8 cellular contexts compared by ENCODE assay signal in the genomic region with DNA sequence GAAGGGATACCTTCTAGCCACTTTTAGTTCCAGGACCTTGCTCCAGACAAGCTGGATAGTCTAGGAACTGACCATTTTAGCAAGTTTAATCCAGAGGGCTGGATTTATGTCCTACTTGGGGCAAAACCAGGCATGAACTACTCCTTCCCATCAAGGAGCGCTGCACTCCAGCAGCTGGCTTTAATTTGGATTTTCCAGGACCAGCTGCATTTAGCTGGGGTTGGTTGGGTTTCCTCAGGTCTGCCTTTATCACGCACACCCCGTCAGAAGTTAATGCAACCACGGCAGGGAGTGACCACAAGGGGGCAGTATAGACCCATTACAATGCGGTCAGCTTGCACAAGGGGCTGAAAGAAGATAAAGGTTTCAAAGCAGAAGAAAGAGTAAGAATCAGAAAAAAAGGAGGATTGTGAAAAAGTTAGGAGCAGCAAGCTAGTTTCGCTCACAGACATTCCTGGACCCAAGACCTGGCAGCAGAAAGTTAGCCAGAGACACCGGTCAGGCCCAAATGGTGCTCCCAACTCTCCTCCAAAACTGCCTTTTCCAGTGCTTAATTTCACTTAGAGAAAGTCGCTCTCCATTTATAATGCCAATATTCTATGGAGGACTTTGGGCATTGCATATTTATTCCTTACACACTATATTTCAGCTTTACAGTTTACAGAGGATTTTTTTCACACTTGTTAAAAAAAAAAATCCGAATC. TPM values are rescaled to one million over a fixed set of nuclear protein-coding genes. Genes with fewer than 3 reads are reported as not detected.
DNase-seq lines count a peak whose midpoint lies in the region; ATAC-seq, FAIRE-seq and TF ChIP-seq lines count a peak whose summit lies in the region.

No MANE protein-coding gene starts in this region.

- H3K27ac ChIP-seq in H1 (ENCODE audit: low read depth, low read length), result no peak overlapping the region

- no peaks in the 10 kb centered on the region for H3K23me2 ChIP-seq in H1 (ENCODE audit: low read depth, low read length)

- no peaks in the 10 kb centered on the region for H3K36me3 Mint-ChIP-seq in activated CD8-positive, alpha-beta T cell treated with anti-CD3 and anti-CD28 coated beads, Interleukin-2, amount 10 ng/mL, durations not matched to agents 7 days and 5 days (ENCODE audit: low read depth)

- H3K4me1 Mint-ChIP-seq in activated CD8-positive, alpha-beta T cell treated with anti-CD3 and anti-CD28 coated beads, Interleukin-2, amount 10 ng/mL, durations not matched to agents 7 days and 5 days (ENCODE audit: low read depth), result peaks cover 15% of the 10 kb centered on the region

- H2BK12ac ChIP-seq in H1 (ENCODE audit: low read depth, low read length), result no peak overlapping the region; the same call in 1 of the 2 replicates

- H3K4me3 Mint-ChIP-seq in activated CD8-positive, alpha-beta T cell treated with anti-CD3 and anti-CD28 coated beads, Interleukin-2, amount 10 ng/mL, durations not matched to agents 7 days and 5 days, result no peak overlapping the region

- TF ChIP-seq CTCF in H1 (IDR thresholded peaks at IDR 0.05; ENCODE audit: control extremely low read depth in 1 of 3, insufficient read depth in 1 of 3, low read depth in 1 of 3, low read length in 3 of 3), result peak; percentile 88 to 96 (median 89)

- no peak for TF ChIP-seq EP300 in H1 (IDR thresholded peaks at IDR 0.05; ENCODE audit: borderline replicate concordance in 1 of 2, low read depth in 2 of 2, low read length in 2 of 2)

- FAIRE-seq in H1 (lab: Jason Lieb, UNC), result peak; percentile 74

- no peak overlapping the region for H3K9ac ChIP-seq in H1 (replicated peaks in 1 of 4; ENCODE audit: extremely low read depth in 1 of 4, low read depth in 3 of 4, low read length in 3 of 4)

- no peak for TF ChIP-seq POLR2A in H1 (IDR thresholded peaks at IDR 0.05; ENCODE audit: control extremely low read depth in 1 of 2, low read depth in 2 of 2, low read length in 2 of 2)

- H3K9me3 ChIP-seq in H1 (ENCODE audit: insufficient read depth in 2 of 2, low read depth in 1 of 2, low read length in 1 of 2), result no peaks in the 10 kb centered on the region

- no peak overlapping the region for H2BK120ac ChIP-seq in H1 (replicated peaks; ENCODE audit: low read depth, low read length)

- H3K18ac ChIP-seq in H1 (ENCODE audit: extremely low read depth, low read length), result no peak overlapping the region; the same call in 1 of the 2 replicates

- H3K36me3 ChIP-seq in H1 (ENCODE audit: control insufficient read depth in 2 of 4, insufficient read depth in 4 of 4, low read length in 3 of 4), result no peaks in the 10 kb centered on the region

- H3K79me1 ChIP-seq in H1 (ENCODE audit: low read depth, low read length), result no peaks in the 10 kb centered on the region

- TF ChIP-seq RAD21 in H1 (IDR thresholded peaks at IDR 0.05 in 1 of 2, conservative IDR thresholded peaks at IDR 0.05 in 1 of 2; ENCODE audit: low read depth in 2 of 2, low read length in 2 of 2), result peak; percentile 91 to 93

- no peak overlapping the region for H3K14ac ChIP-seq in H1 (ENCODE audit: insufficient read length)

- no peak overlapping the region for H4K5ac ChIP-seq in H1 (ENCODE audit: insufficient read length, low read depth, low read length)

- no peak overlapping the region for H3K4me2 ChIP-seq in H1 (ENCODE audit: insufficient read depth in 1 of 2, low read depth in 2 of 2, low read length in 2 of 2)

- H3K27me3 Mint-ChIP-seq in activated CD8-positive, alpha-beta T cell treated with anti-CD3 and anti-CD28 coated beads, Interleukin-2, amount 10 ng/mL, durations not matched to agents 7 days and 5 days (ENCODE audit: low read depth), result no peaks in the 10 kb centered on the region

- no peak overlapping the region for H2AFZ ChIP-seq in H1 (ENCODE audit: low read length)

- CTCF ChIA-PET in activated CD8-positive, alpha-beta T cell treated with anti-CD3 and anti-CD28 coated beads, Interleukin-2, amount 10 ng/mL, durations not matched to agents 7 days and 5 days (lab: Charles Lee), result interaction anchor here (0.6 to 6.0 kb wide), 28 partner anchors 9 to 816 kb away, joined by 3 to 40 read pairs (median 4); a partner anchor contains a TSS
- CTCF ChIA-PET in H1 (lab: Charles Lee; ENCODE audit: partially characterized antibody), result interaction anchor here (0.6 to 4.7 kb wide), 24 partner anchors 10 to 1184 kb away, joined by 3 to 32 read pairs (median 3); a partner anchor contains a TSS

- H2AK5ac ChIP-seq in H1 (ENCODE audit: low read depth, low read length), result no peak overlapping the region

- no peak overlapping the region for H2BK20ac ChIP-seq in H1 (ENCODE audit: low read length)

- H4K20me1 ChIP-seq in H1 (replicated peaks in 1 of 2; ENCODE audit: control insufficient read depth in 1 of 2, insufficient read depth in 2 of 2, low read length in 2 of 2), result no peaks in the 10 kb centered on the region

- H2BK15ac ChIP-seq in H1 (ENCODE audit: low read length), result no peak overlapping the region

- no peak overlapping the region for H2BK5ac ChIP-seq in H1 (ENCODE audit: low read depth, low read length)

- 28% methylated on average over 9 of the region's 9 CpGs; no CpG with 5 or more reads in 1 of the 2 experiments for WGBS in H1 (ENCODE audit: extremely low coverage in 1 of 2, insufficient coverage in 1 of 2, insufficient read length in 1 of 2, insufficient replicate concordance in 2 of 2, low coverage in 1 of 2, low lambda C conversion rate in 2 of 2, missing lambda C conversion rate in 1 of 2), 2 experiments

- no peaks in the 10 kb centered on the region for H3K9me3 Mint-ChIP-seq in activated CD8-positive, alpha-beta T cell treated with anti-CD3 and anti-CD28 coated beads, Interleukin-2, amount 10 ng/mL, durations not matched to agents 7 days and 5 days (ENCODE audit: insufficient read depth)

- no peak overlapping the region for H3K23ac ChIP-seq in H1 (ENCODE audit: insufficient read length)

- DNase-seq in DMS114 treated with DMSO at 0.1 percent for 48 hours (lab: John Stamatoyannopoulos, UW; ENCODE audit: unreplicated experiment) (peak; percentile 59), HT1080 (ENCODE audit: low read depth) (peak; percentile 85), NOMO-1 (lab: John Stamatoyannopoulos, UW; ENCODE audit: unreplicated experiment in 2 of 2) (peak; percentile 73 to 85), H1 (ENCODE audit: low read depth in 1 of 2, low spot score in 2 of 2) (peak; percentile 77 to 94), midbrain (lab: John Stamatoyannopoulos, UW) (peak; percentile 80)
- peak; percentile 92 for DNase-seq in activated CD8-positive, alpha-beta T cell treated with anti-CD3 and anti-CD28 coated beads, Interleukin-2, amount 10 ng/mL, durations not matched to agents 7 days and 5 days
- peak; percentile 62 to 63 for DNase-seq in stimulated activated CD8-positive, alpha-beta memory T cell treated with anti-CD3 and anti-CD28 coated beads, Interleukin-2, amount 100 ng/mL, for 1 hour (ENCODE audit: low read depth in 2 of 2)

- no peak overlapping the region for H3K56ac ChIP-seq in H1 (replicated peaks; ENCODE audit: insufficient read length, low read depth, low read length)

- peaks cover 0 to 4% (median under 1%) of the 10 kb centered on the region in 4 experiments; a peak in 3 of 7 replicates for H3K4me1 ChIP-seq in H1 (replicated peaks in 1 of 4; ENCODE audit: control insufficient read depth in 3 of 4, insufficient read depth in 4 of 4, low read length in 3 of 4)

- POLR2A ChIA-PET in activated CD8-positive, alpha-beta T cell treated with anti-CD3 and anti-CD28 coated beads, Interleukin-2, amount 10 ng/mL, durations not matched to agents 7 days and 5 days (lab: Charles Lee), result no interaction called here
- POLR2A ChIA-PET in H1 (lab: Charles Lee; ENCODE audit: partially characterized antibody), result interaction anchor here (0.7 to 1.5 kb wide), 5 partner anchors 9 to 217 kb away, joined by 3 to 5 read pairs (median 3); no protein-coding TSS in a partner anchor

- H3K27ac Mint-ChIP-seq in activated CD8-positive, alpha-beta T cell treated with anti-CD3 and anti-CD28 coated beads, Interleukin-2, amount 10 ng/mL, durations not matched to agents 7 days and 5 days, result no peak overlapping the region

- H3K4ac ChIP-seq in H1 (replicated peaks; ENCODE audit: insufficient read length, low read depth, low read length), result no peak overlapping the region

- no peak overlapping the region for H4K8ac ChIP-seq in H1 (ENCODE audit: extremely low read depth, insufficient read depth, low read length)

- peak; percentile 89 for ATAC-seq in activated CD8-positive, alpha-beta T cell treated with anti-CD3 and anti-CD28 coated beads, Interleukin-2, amount 10 ng/mL, durations not matched to agents 7 days and 5 days
- ATAC-seq in GM18873 (IDR thresholded peaks at IDR 0.05; ENCODE audit: low FRiP score, unreplicated experiment), result no peak

- H3K4me3 ChIP-seq in H1 (ENCODE audit: extremely low read depth in 1 of 4, insufficient read depth in 2 of 4, low read depth in 3 of 4, low read length in 4 of 4), result no peak overlapping the region

- H4K91ac ChIP-seq in H1 (replicated peaks; ENCODE audit: insufficient read length, low read length), result no peak overlapping the region

- no peaks in the 10 kb centered on the region for H3K79me2 ChIP-seq in H1 (ENCODE audit: control insufficient read depth in 1 of 2, insufficient read depth in 2 of 2, low read length in 2 of 2)

- H3K27me3 ChIP-seq in H1 (replicated peaks in 1 of 4; ENCODE audit: control insufficient read depth in 3 of 4, extremely low read depth in 1 of 4, insufficient read depth in 3 of 4, low read length in 3 of 4), result no peaks in the 10 kb centered on the region; a peak in 1 of 7 replicates

RNA-seq across cellular contexts. Expression of a gene that starts 40.1 kb away (rescaled TPM):
- 22.6 and 26.1 TPM in 2 replicates for total RNA-seq in HT1080 (2014; rRNA removed; shearing (Covaris generic))
- polyA plus RNA-seq in HT1080 (2015; cell fraction: cytosol; rRNA removed), result 17.5 and 20.0 TPM in 2 replicates
- polyA plus RNA-seq in HT1080 (2015; cell fraction: nucleus; rRNA removed), result 35.3 and 40.8 TPM in 2 replicates
- 10 to 100 TPM; 24.2 to 25.2 TPM for total RNA-seq in activated CD8-positive, alpha-beta T cell treated with anti-CD3 and anti-CD28 coated beads, Interleukin-2, amount 10 ng/mL, durations not matched to agents 7 days and 5 days
- total RNA-seq in H1 (2021; fragmentation: NEBNext Ultra II Directional; extraction: Animal tissue kit (Norgen Biotek cat#: 25700)), result 18.4 and 18.8 TPM in 2 replicates
- polyA plus RNA-seq in H1 (2011; rRNA removed), result 8.1 and 8.3 TPM in 2 replicates
- 12.2 TPM for polyA plus RNA-seq in H1 (2011; cell fraction: cytosol; rRNA removed)
- polyA plus RNA-seq in H1 (2011; cell fraction: nucleus; rRNA removed), result 10.8 TPM
- 14.6 to 19.8 TPM (median 14.7 TPM) in 4 replicates for polyA plus RNA-seq in H1 (2012, experiment 1 of 2)
- polyA plus RNA-seq in H1 (2012, experiment 2 of 2), result 1.2 TPM
- 17.9 TPM for polyA plus RNA-seq in H1 (2013, experiment 1 of 2)
- polyA plus RNA-seq in H1 (2013, experiment 2 of 2), result 16.9 TPM
- 5.1 and 7.2 TPM in 2 replicates for polyA minus RNA-seq in H1 (2011; rRNA and poly(A)+ RNA removed)
- polyA minus RNA-seq in H1 (2011; cell fraction: cytosol; rRNA and poly(A)+ RNA removed), result 11.5 TPM
- polyA minus RNA-seq in H1 (2011; cell fraction: nucleus; rRNA and poly(A)+ RNA removed), result 9.9 TPM

RNA-seq across cellular contexts. Expression of a gene that starts 40.4 kb away (rescaled TPM):
- 21.3 and 23.8 TPM in 2 replicates for total RNA-seq in HT1080 (2014; rRNA removed; shearing (Covaris generic))
- polyA plus RNA-seq in HT1080 (2015; cell fraction: cytosol; rRNA removed), result 18.0 and 18.6 TPM in 2 replicates
- polyA plus RNA-seq in HT1080 (2015; cell fraction: nucleus; rRNA removed), result 72.6 and 77.1 TPM in 2 replicates
- 10 to 100 TPM; 30.1 to 30.8 TPM for total RNA-seq in activated CD8-positive, alpha-beta T cell treated with anti-CD3 and anti-CD28 coated beads, Interleukin-2, amount 10 ng/mL, durations not matched to agents 7 days and 5 days
- 21.8 and 22.2 TPM in 2 replicates for total RNA-seq in H1 (2021; fragmentation: NEBNext Ultra II Directional; extraction: Animal tissue kit (Norgen Biotek cat#: 25700))
- 24.6 and 26.6 TPM in 2 replicates for polyA plus RNA-seq in H1 (2011; rRNA removed)
- 33.6 TPM for polyA plus RNA-seq in H1 (2011; cell fraction: cytosol; rRNA removed)
- 46.0 TPM for polyA plus RNA-seq in H1 (2011; cell fraction: nucleus; rRNA removed)
- polyA plus RNA-seq in H1 (2012, experiment 1 of 2), result 22.3 to 24.8 TPM (median 23.1 TPM) in 4 replicates
- polyA plus RNA-seq in H1 (2012, experiment 2 of 2), result 5.9 TPM
- 19.2 TPM for polyA plus RNA-seq in H1 (2013, experiment 1 of 2)
- polyA plus RNA-seq in H1 (2013, experiment 2 of 2), result 18.0 TPM
- 28.8 and 31.7 TPM in 2 replicates for polyA minus RNA-seq in H1 (2011; rRNA and poly(A)+ RNA removed)
- 22.2 TPM for polyA minus RNA-seq in H1 (2011; cell fraction: cytosol; rRNA and poly(A)+ RNA removed)
- polyA minus RNA-seq in H1 (2011; cell fraction: nucleus; rRNA and poly(A)+ RNA removed), result 30.2 TPM
